Comparison of ENCODE assay signal across 1 cellular context in the genomic region with DNA sequence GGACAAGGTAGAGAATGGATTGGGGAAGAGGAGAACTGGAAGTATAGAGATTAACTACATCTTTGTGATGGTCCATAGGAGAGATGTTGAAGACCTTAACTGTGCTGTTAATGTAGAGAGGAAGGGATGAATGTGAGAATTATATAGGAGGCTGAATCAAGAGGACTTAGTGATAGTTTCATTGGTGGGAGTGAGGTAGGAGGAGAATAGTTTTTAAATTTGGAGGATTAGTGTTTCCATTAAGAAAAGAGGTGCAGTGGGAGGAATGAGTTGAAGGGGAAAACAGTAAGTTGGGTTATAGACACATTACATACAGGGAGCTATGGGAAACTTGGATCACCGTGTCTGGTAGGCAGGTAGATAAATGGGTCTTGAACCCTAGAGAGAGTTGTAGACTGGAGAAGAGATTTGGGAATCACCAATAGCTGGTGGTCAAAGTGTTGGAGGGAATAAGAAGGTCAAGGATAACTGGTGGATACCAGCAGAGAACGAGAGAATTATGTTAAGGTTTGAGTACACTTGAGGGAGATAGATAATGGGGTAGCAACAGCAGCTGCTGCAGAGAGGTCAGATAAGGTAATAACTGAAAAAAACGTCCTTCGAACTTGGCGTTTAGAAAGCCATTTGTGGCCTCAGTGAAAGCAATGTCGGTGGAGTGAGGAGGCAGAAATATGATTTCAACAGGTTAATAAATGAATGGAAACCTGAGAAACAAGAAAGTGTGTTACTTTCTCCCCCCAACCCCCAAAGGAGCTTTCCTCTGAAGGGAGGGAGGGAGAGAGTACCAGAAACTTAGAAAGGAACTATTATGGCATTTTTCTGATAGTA.
TF ChIP-seq lines count a peak whose summit lies in the region.

No MANE protein-coding gene starts in this region.

TF ChIP-seq in HEK293, 187 proteins besides CTCF, POLR2A, EP300 and RAD21 (continued from another document):
- TF ChIP-seq ZNF660 (tag by site-specific recombination; IDR thresholded peaks at IDR 0.05), result no peak
- no peak for TF ChIP-seq GFI1B (tag by site-specific recombination; IDR thresholded peaks at IDR 0.05)
- TF ChIP-seq, protein P1, sequence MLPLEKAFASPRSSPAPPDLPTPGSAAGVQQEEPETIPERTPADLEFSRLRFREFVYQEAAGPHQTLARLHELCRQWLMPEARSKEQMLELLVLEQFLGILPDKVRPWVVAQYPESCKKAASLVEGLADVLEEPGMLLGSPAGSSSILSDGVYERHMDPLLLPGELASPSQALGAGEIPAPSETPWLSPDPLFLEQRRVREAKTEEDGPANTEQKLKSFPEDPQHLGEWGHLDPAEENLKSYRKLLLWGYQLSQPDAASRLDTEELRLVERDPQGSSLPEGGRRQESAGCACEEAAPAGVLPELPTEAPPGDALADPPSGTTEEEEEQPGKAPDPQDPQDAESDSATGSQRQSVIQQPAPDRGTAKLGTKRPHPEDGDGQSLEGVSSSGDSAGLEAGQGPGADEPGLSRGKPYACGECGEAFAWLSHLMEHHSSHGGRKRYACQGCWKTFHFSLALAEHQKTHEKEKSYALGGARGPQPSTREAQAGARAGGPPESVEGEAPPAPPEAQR (tag by site-specific recombination; IDR thresholded peaks at IDR 0.05), result no peak
- no peak for TF ChIP-seq KLF7 (tag by site-specific recombination; IDR thresholded peaks at IDR 0.05; ENCODE audit: borderline replicate concordance)
- TF ChIP-seq, protein P2, sequence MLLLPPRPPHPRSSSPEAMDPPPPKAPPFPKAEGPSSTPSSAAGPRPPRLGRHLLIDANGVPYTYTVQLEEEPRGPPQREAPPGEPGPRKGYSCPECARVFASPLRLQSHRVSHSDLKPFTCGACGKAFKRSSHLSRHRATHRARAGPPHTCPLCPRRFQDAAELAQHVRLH (tag by site-specific recombination; IDR thresholded peaks at IDR 0.05), result no peak
TF ChIP-seq in HEK293: peak in this region for 2.
